ENCODE assay signal across 1 cellular context in the genomic region with DNA sequence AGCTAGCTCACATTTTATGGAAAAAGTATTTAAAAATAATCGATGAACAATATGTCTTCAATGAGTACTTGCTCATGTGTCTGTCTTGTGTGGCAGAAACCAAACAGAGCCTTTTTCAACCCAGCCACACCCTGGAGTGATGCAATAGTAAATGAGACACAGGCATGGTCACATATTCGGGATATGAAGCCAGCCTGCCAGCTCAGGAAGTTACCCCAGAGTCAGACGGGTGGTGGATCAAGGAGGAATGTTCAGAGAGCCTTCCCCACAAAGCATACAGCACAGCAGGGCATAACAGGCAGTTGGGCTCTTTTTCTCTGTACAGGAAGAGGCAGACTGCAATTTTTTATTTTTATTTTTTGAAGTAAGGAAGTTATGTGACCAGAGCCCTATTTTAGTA.
TF ChIP-seq lines count a peak whose summit lies in the region.

No MANE protein-coding gene starts in this region.

TF ChIP-seq in A549, 52 proteins besides CTCF, POLR2A, EP300 and RAD21 (continued from another document):
- TF ChIP-seq NFE2L2 (conservative IDR thresholded peaks at IDR 0.05; ENCODE audit: low read length) (no peak), RNF2 (IDR thresholded peaks at IDR 0.05; ENCODE audit: borderline replicate concordance, low read depth) (no peak), MYC (IDR thresholded peaks at IDR 0.05; ENCODE audit: borderline replicate concordance, low read length) (no peak), SMC3 (IDR thresholded peaks at IDR 0.05) (0 out of 3 replicates have a peak, but pooled peaks have one; percentile 11), TFCP2L1 (CRISPR knock-in tag; IDR thresholded peaks at IDR 0.05) (no peak), HOXB5 (CRISPR knock-in tag; IDR thresholded peaks at IDR 0.05) (no peak), KDM1A (IDR thresholded peaks at IDR 0.05; ENCODE audit: low read depth) (no peak), GATA3 (IDR thresholded peaks at IDR 0.05; ENCODE audit: borderline replicate concordance) (no peak), FOSB (CRISPR knock-in tag; IDR thresholded peaks at IDR 0.05) (no peak)
- TF ChIP-seq, protein P1, sequence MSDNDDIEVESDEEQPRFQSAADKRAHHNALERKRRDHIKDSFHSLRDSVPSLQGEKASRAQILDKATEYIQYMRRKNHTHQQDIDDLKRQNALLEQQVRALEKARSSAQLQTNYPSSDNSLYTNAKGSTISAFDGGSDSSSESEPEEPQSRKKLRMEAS (IDR thresholded peaks at IDR 0.05) = peak; percentile 54; the same call in 1 of the 2 replicates
- TF ChIP-seq, protein P2, sequence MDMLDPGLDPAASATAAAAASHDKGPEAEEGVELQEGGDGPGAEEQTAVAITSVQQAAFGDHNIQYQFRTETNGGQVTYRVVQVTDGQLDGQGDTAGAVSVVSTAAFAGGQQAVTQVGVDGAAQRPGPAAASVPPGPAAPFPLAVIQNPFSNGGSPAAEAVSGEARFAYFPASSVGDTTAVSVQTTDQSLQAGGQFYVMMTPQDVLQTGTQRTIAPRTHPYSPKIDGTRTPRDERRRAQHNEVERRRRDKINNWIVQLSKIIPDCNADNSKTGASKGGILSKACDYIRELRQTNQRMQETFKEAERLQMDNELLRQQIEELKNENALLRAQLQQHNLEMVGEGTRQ (IDR thresholded peaks at IDR 0.05) = no peak
- TF ChIP-seq, protein P3, sequence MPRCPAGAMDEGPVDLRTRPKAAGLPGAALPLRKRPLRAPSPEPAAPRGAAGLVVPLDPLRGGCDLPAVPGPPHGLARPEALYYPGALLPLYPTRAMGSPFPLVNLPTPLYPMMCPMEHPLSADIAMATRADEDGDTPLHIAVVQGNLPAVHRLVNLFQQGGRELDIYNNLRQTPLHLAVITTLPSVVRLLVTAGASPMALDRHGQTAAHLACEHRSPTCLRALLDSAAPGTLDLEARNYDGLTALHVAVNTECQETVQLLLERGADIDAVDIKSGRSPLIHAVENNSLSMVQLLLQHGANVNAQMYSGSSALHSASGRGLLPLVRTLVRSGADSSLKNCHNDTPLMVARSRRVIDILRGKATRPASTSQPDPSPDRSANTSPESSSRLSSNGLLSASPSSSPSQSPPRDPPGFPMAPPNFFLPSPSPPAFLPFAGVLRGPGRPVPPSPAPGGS (IDR thresholded peaks at IDR 0.05) = no peak
